ENCODE assay signal across 8 cellular contexts in genomic region chr15:74780983-74781672, GRCh38.
DNase-seq lines count a peak whose midpoint lies in the region; ATAC-seq and TF ChIP-seq lines count a peak whose summit lies in the region.

No MANE protein-coding gene starts in this region.

- no peaks in the 10 kb centered on the region for H3K27me3 ChIP-seq in OCI-LY3 (ENCODE audit: low read depth, low read length)
- H3K27me3 ChIP-seq in mucosa of stomach (ENCODE audit: control insufficient read depth, insufficient read depth, low read length) = no peaks in the 10 kb centered on the region

- H3K9me3 ChIP-seq in OCI-LY3 (ENCODE audit: insufficient read depth, low read length) = no peaks in the 10 kb centered on the region
- H3K9me3 ChIP-seq in mucosa of stomach (ENCODE audit: control insufficient read depth, low read length) = no peaks in the 10 kb centered on the region

- H3K79me2 ChIP-seq in OCI-LY3 (ENCODE audit: low read length) = peaks cover 88% of the 10 kb centered on the region

- peaks cover 80% of the 10 kb centered on the region for H3K4me1 ChIP-seq in OCI-LY3 (ENCODE audit: low read length)
- H3K4me1 ChIP-seq in mucosa of stomach (ENCODE audit: control insufficient read depth, insufficient read depth, low read length) = peaks cover 74% of the 10 kb centered on the region

- H3K27ac ChIP-seq in OCI-LY3 (ENCODE audit: low read length) (peak overlapping the region; percentile 97), caudate nucleus (ENCODE audit: low read depth, low read length) (peak overlapping the region; percentile 5)

- peaks cover 37% of the 10 kb centered on the region for H3K36me3 ChIP-seq in OCI-LY3 (replicated peaks; ENCODE audit: low read depth, low read length)
- H3K36me3 ChIP-seq in mucosa of stomach (ENCODE audit: control insufficient read depth, insufficient read depth, low read length) = no peaks in the 10 kb centered on the region

- peak overlapping the region; percentile 75 for H3K4me3 ChIP-seq in OCI-LY3 (ENCODE audit: low read length)
- H3K4me3 ChIP-seq in mucosa of stomach (ENCODE audit: low read length) = peak overlapping the region; percentile 11

- no peak for ATAC-seq in GM18907 (IDR thresholded peaks at IDR 0.05; ENCODE audit: unreplicated experiment)

- H4K20me1 ChIP-seq in OCI-LY3 (ENCODE audit: insufficient read depth, low read length) = no peaks in the 10 kb centered on the region

- TF ChIP-seq POLR2A in GM19193 (IDR thresholded peaks at IDR 0.05; ENCODE audit: extremely low read depth, insufficient read depth, insufficient read length) = peak; percentile 42

- H2AFZ ChIP-seq in OCI-LY3 (ENCODE audit: low read depth, low read length) = no peak overlapping the region

- H3K9ac ChIP-seq in OCI-LY3 (ENCODE audit: low read length) (peak overlapping the region; percentile 84), mucosa of stomach (ENCODE audit: low read length) (no peak overlapping the region)

- no peak for TF ChIP-seq CTCF in OCI-LY3 (IDR thresholded peaks at IDR 0.05; ENCODE audit: low read depth, low read length)

- H3K4me2 ChIP-seq in OCI-LY3 (ENCODE audit: low read length) = peak overlapping the region; percentile 82

- DNase-seq in caudate nucleus (lab: John Stamatoyannopoulos, UW) (peak in 1 of 61 donors; percentile 55), ecto neural progenitor cell (ENCODE audit: low spot score) (no peak), NCI-H446 (lab: John Stamatoyannopoulos, UW) (no peak), putamen (ENCODE audit: low spot score) (no peak)
